In genomic region chr1:156767879-156768608, GRCh38 we compare ENCODE assay signal across 8 cellular contexts. TPM values are rescaled to one million over a fixed set of nuclear protein-coding genes. Genes with fewer than 3 reads are reported as not detected.
DNase-seq lines count a peak whose midpoint lies in the region; ATAC-seq, FAIRE-seq and TF ChIP-seq lines count a peak whose summit lies in the region.

No MANE protein-coding gene starts in this region.

- no peak overlapping the region for H2AFZ ChIP-seq in HepG2 (ENCODE audit: low read length)

- H3K27me3 Mint-ChIP-seq in HFFc6 (ENCODE audit: insufficient read depth): peaks cover 4% of the 10 kb centered on the region; the same call in 1 of the 2 replicates

- no peak for DNase-seq in BJ (ENCODE audit: low read depth)
- peak; percentile 13 for DNase-seq in NCI-H748 treated with DMSO at 0.1 percent for 48 hours (lab: John Stamatoyannopoulos, UW)
- peak; percentile 12 to 18 for DNase-seq in cardiac fibroblast (ENCODE audit: low read depth in 2 of 2)
- no peak for DNase-seq in HepG2 (ENCODE audit: low spot score)
- DNase-seq in HFFc6: no peak

- ATAC-seq in GM19372 (IDR thresholded peaks at IDR 0.05; ENCODE audit: low read depth, unreplicated experiment) (peak; percentile 3), HepG2 (peak; percentile 16), GM21786 (IDR thresholded peaks at IDR 0.05; ENCODE audit: unreplicated experiment) (no peak)

- TF ChIP-seq EP300 in HepG2 (IDR thresholded peaks at IDR 0.05; ENCODE audit: low read depth in 2 of 2, low read length in 2 of 2) (no peak), HepG2 (CRISPR knock-in tag; IDR thresholded peaks at IDR 0.05; ENCODE audit: borderline replicate concordance) (no peak)

- intact Hi-C loops in HepG2 (cut with micrococcal nuclease; ENCODE audit: unreplicated experiment): loop anchor here (1.0 kb wide), 3 partner anchors 17 to 42 kb away; partner anchors contain the start of genes HDGF and MRPL24

- CTCF ChIA-PET in BJ (lab: Yijun Ruan, JAX): interaction anchor here (0.9 to 3.3 kb wide), 7 partner anchors 11 to 92 kb away, joined by 3 to 17 read pairs (median 4); partner anchors contain the start of gene MRPL24
- CTCF ChIA-PET in HepG2 (lab: Yijun Ruan, JAX; ENCODE audit: low intra/inter-chr PET ratio, low total read pairs): no interaction called here

- TSS peak; percentile 71 for BruUV-seq in HepG2 (replicated peaks; lab: Mats Ljungman, UMichigan)

- H3K9ac ChIP-seq in HepG2 (ENCODE audit: insufficient read depth, low read depth, low read length): peak overlapping the region; percentile 96
- peak overlapping the region; percentile 99 for H3K9ac ChIP-seq in stomach smooth muscle (ENCODE audit: low read length in 2 of 2)

- peaks cover 54% of the 10 kb centered on the region for H3K4me1 Mint-ChIP-seq in HFFc6 (ENCODE audit: low read depth)

- H3K36me3 Mint-ChIP-seq in HFFc6 (ENCODE audit: low read depth): peaks cover 24% of the 10 kb centered on the region

- TF ChIP-seq POLR2A in HepG2 (IDR thresholded peaks at IDR 0.05; ENCODE audit: insufficient read depth in 1 of 2, low read depth in 2 of 2, low read length in 2 of 2): peak in 1 of 2 experiments; percentile 15; a peak in 1 of 4 replicates

- peak overlapping the region; percentile 84 for H3K27ac ChIP-seq in HepG2 (ENCODE audit: extremely low read length, insufficient read depth, low read length)
- peak overlapping the region; percentile 95 for H3K27ac ChIP-seq in stomach smooth muscle (ENCODE audit: low read length)

- H4K20me1 ChIP-seq in HepG2 (ENCODE audit: insufficient read depth, low read length): peaks cover 5% of the 10 kb centered on the region; the same call in 1 of the 2 replicates

- H3K4me1 ChIP-seq in HepG2 (ENCODE audit: insufficient read depth, low read length) (peaks cover 57% of the 10 kb centered on the region), stomach smooth muscle (ENCODE audit: control insufficient read depth, insufficient read depth, low read length) (peaks cover 44% of the 10 kb centered on the region)

- H3K36me3 ChIP-seq in BJ (ENCODE audit: control insufficient read depth, insufficient read depth, low read length): peaks cover 3% of the 10 kb centered on the region
- H3K36me3 ChIP-seq in HepG2 (replicated peaks in 1 of 2; ENCODE audit: control insufficient read depth in 1 of 2, insufficient read depth in 2 of 2, low read length in 2 of 2): peaks cover 3 to 25% of the 10 kb centered on the region in 2 experiments; a peak in 1 of 5 replicates
- H3K36me3 ChIP-seq in stomach smooth muscle (ENCODE audit: control insufficient read depth in 2 of 2, insufficient read depth in 2 of 2, low read length in 2 of 2): peaks cover 4 to 7% of the 10 kb centered on the region in 2 donors

- H3K4me3 ChIP-seq in BJ (ENCODE audit: low read depth, low read length): peak overlapping the region; percentile 97
- H3K4me3 ChIP-seq in cardiac fibroblast (replicated peaks in 1 of 2; ENCODE audit: low read depth in 2 of 2, low read length in 2 of 2): peak overlapping the region; percentile 95 to 97
- H3K4me3 ChIP-seq in HepG2 (replicated peaks in 1 of 3; ENCODE audit: insufficient read depth in 1 of 3, low read depth in 2 of 3, low read length in 3 of 3): peak overlapping the region; percentile 85 to 100 (median 92)
- peak overlapping the region; percentile 67 to 97 for H3K4me3 ChIP-seq in stomach smooth muscle (ENCODE audit: low read length in 2 of 2)

- no peak for TF ChIP-seq RAD21 in HepG2 (CRISPR knock-in tag; IDR thresholded peaks at IDR 0.05)

- no peak overlapping the region for H3K4me3 Mint-ChIP-seq in HFFc6

- WGBS in HepG2 (ENCODE audit: low lambda C conversion rate): 0% methylated on average over 16 of the region's 31 CpGs

- peaks cover 59% of the 10 kb centered on the region for H3K79me2 ChIP-seq in HepG2 (ENCODE audit: insufficient read depth, low read length)

- no peaks in the 10 kb centered on the region for H3K9me3 ChIP-seq in HepG2 (ENCODE audit: low read length)
- no peaks in the 10 kb centered on the region for H3K9me3 ChIP-seq in stomach smooth muscle (ENCODE audit: control insufficient read depth in 2 of 2, low read length in 2 of 2)

- POLR2A ChIA-PET in BJ (lab: Charles Lee) (interaction anchor here (1.4 kb wide), 1 partner anchor 27 kb away, joined by 11 read pairs; the partner anchor contains the start of gene MRPL24), HepG2 (lab: Yijun Ruan, JAX) (interaction anchor here (0.8 to 6.5 kb wide), 18 partner anchors 8 to 107 kb away, joined by 3 to 125 read pairs (median 4); partner anchors contain the start of genes HDGF, ISG20L2, METTL25B and MRPL24)

- FAIRE-seq in HepG2 (lab: Jason Lieb, UNC): no peak

- H3K9me3 Mint-ChIP-seq in HFFc6: no peaks in the 10 kb centered on the region

- in situ Hi-C loops in HepG2 (cut with HindIII; ENCODE audit: extremely low pct_ligation_motif_present, low pct_unique_long_range_greater_than_20kb): loop anchor here (5.0 kb wide), 1 partner anchor 41 kb away; the partner anchor contains the start of genes ISG20L2 and METTL25B

- TF ChIP-seq CTCF in BJ (IDR thresholded peaks at IDR 0.05; ENCODE audit: insufficient read depth, low read depth, low read length): no peak
- no peak for TF ChIP-seq CTCF in cardiac fibroblast (IDR thresholded peaks at IDR 0.05; ENCODE audit: low read depth, low read length)
- TF ChIP-seq CTCF in HepG2 (CRISPR knock-in tag; IDR thresholded peaks at IDR 0.05): no peak
- no peak for TF ChIP-seq CTCF in HFFc6 (IDR thresholded peaks at IDR 0.05)

- peak overlapping the region; percentile 85 for H3K4me2 ChIP-seq in HepG2 (ENCODE audit: low read depth, low read length)

- no peak overlapping the region for H3K27ac Mint-ChIP-seq in HFFc6

- H3K27me3 ChIP-seq in BJ (ENCODE audit: control insufficient read depth, insufficient read depth, low read length) (no peaks in the 10 kb centered on the region), HepG2 (ENCODE audit: control insufficient read depth in 1 of 2, insufficient read depth in 2 of 2, low read length in 2 of 2) (no peaks in the 10 kb centered on the region; a peak in 1 of 5 replicates), stomach smooth muscle (ENCODE audit: control insufficient read depth in 1 of 2, insufficient read depth in 2 of 2, low read length in 2 of 2) (no peaks in the 10 kb centered on the region)

RNA-seq across cellular contexts. Expression of gene PRCC, which starts 0.7 kb away (rescaled TPM):
- 60.3 and 93.6 TPM in 2 replicates for polyA plus RNA-seq in BJ (2011; rRNA removed)
- polyA minus RNA-seq in BJ (2011; rRNA and poly(A)+ RNA removed): 62.6 and 103 TPM in 2 replicates
- total RNA-seq in HepG2 (2016; rRNA removed; fragmentation: Illumina TruSeq; extraction: Trizol): 24.2 and 26.8 TPM in 2 replicates
- total RNA-seq in HepG2 (2016; cell fraction: cytosol; rRNA removed; fragmentation: Illumina TruSeq; extraction: Trizol; ENCODE audit: low read depth): 6.3 and 7.3 TPM in 2 replicates
- total RNA-seq in HepG2 (2016; cell fraction: insoluble cytoplasmic fraction; rRNA removed; fragmentation: Illumina TruSeq; extraction: Trizol): 24.6 and 27.1 TPM in 2 replicates
- 22.6 and 26.4 TPM in 2 replicates for total RNA-seq in HepG2 (2016; cell fraction: membrane; rRNA removed; fragmentation: Illumina TruSeq; extraction: Trizol)
- 22.4 and 23.7 TPM in 2 replicates for total RNA-seq in HepG2 (2016; cell fraction: nucleus; rRNA removed; fragmentation: Illumina TruSeq; extraction: Trizol)
- 40.5 and 46.3 TPM in 2 replicates for polyA plus RNA-seq in HepG2 (2011; rRNA removed)
- polyA plus RNA-seq in HepG2 (2011; cell fraction: cytosol; rRNA removed): 40.1 and 44.6 TPM in 2 replicates
- polyA plus RNA-seq in HepG2 (2011; cell fraction: nucleus; rRNA removed): 26.1 and 27.1 TPM in 2 replicates
- 30.8 and 33.7 TPM in 2 replicates for polyA plus RNA-seq in HepG2 (2012)
- 8.0 and 9.1 TPM in 2 replicates for polyA plus RNA-seq in HepG2 (2016; cell fraction: cytosol; fragmentation: Illumina TruSeq; extraction: Trizol; ENCODE audit: low read depth)
- polyA plus RNA-seq in HepG2 (2016; cell fraction: insoluble cytoplasmic fraction; fragmentation: Illumina TruSeq; extraction: Trizol; ENCODE audit: low read depth): 48.3 and 56.0 TPM in 2 replicates
- polyA plus RNA-seq in HepG2 (2016; cell fraction: membrane; fragmentation: Illumina TruSeq; extraction: Trizol; ENCODE audit: low read depth): 22.7 and 25.6 TPM in 2 replicates
- polyA plus RNA-seq in HepG2 (2016; cell fraction: nucleus; fragmentation: Illumina TruSeq; extraction: Trizol; ENCODE audit: insufficient read depth, low read depth): 56.0 and 57.2 TPM in 2 replicates
- polyA minus RNA-seq in HepG2 (2011; rRNA and poly(A)+ RNA removed; ENCODE audit: low replicate concordance): 57.9 and 206 TPM in 2 replicates
- polyA minus RNA-seq in HepG2 (2011; cell fraction: cytosol; rRNA and poly(A)+ RNA removed): 24.3 and 33.6 TPM in 2 replicates
- polyA minus RNA-seq in HepG2 (2011; cell fraction: nucleus; rRNA and poly(A)+ RNA removed): 23.6 and 34.9 TPM in 2 replicates
- total RNA-seq in HFFc6 (2021; fragmentation: NEBNext Ultra II Directional; extraction: Animal tissue kit (Norgen Biotek cat#: 25700)): 10 to 100 TPM; 67.0 to 79.3 (median 71.5) TPM

RNA-seq across cellular contexts. Expression of gene HDGF, which starts 16.6 kb away (rescaled TPM):
- polyA plus RNA-seq in BJ (2011; rRNA removed): 179 and 180 TPM in 2 replicates
- 74.3 and 87.1 TPM in 2 replicates for polyA minus RNA-seq in BJ (2011; rRNA and poly(A)+ RNA removed)
- 183 and 196 TPM in 2 replicates for total RNA-seq in HepG2 (2016; rRNA removed; fragmentation: Illumina TruSeq; extraction: Trizol)
- total RNA-seq in HepG2 (2016; cell fraction: cytosol; rRNA removed; fragmentation: Illumina TruSeq; extraction: Trizol; ENCODE audit: low read depth): 98.2 and 98.3 TPM in 2 replicates
- total RNA-seq in HepG2 (2016; cell fraction: insoluble cytoplasmic fraction; rRNA removed; fragmentation: Illumina TruSeq; extraction: Trizol): 165 and 204 TPM in 2 replicates
- total RNA-seq in HepG2 (2016; cell fraction: membrane; rRNA removed; fragmentation: Illumina TruSeq; extraction: Trizol): 258 and 266 TPM in 2 replicates
- total RNA-seq in HepG2 (2016; cell fraction: nucleus; rRNA removed; fragmentation: Illumina TruSeq; extraction: Trizol): 89.8 and 111 TPM in 2 replicates
- 128 and 156 TPM in 2 replicates for polyA plus RNA-seq in HepG2 (2011; rRNA removed)
- 115 and 119 TPM in 2 replicates for polyA plus RNA-seq in HepG2 (2011; cell fraction: cytosol; rRNA removed)
- polyA plus RNA-seq in HepG2 (2011; cell fraction: nucleus; rRNA removed): 57.2 and 81.2 TPM in 2 replicates
- 124 and 162 TPM in 2 replicates for polyA plus RNA-seq in HepG2 (2012)
- polyA plus RNA-seq in HepG2 (2016; cell fraction: cytosol; fragmentation: Illumina TruSeq; extraction: Trizol; ENCODE audit: low read depth): 177 and 192 TPM in 2 replicates
- 263 and 292 TPM in 2 replicates for polyA plus RNA-seq in HepG2 (2016; cell fraction: insoluble cytoplasmic fraction; fragmentation: Illumina TruSeq; extraction: Trizol; ENCODE audit: low read depth)
- 342 and 343 TPM in 2 replicates for polyA plus RNA-seq in HepG2 (2016; cell fraction: membrane; fragmentation: Illumina TruSeq; extraction: Trizol; ENCODE audit: low read depth)
- polyA plus RNA-seq in HepG2 (2016; cell fraction: nucleus; fragmentation: Illumina TruSeq; extraction: Trizol; ENCODE audit: insufficient read depth, low read depth): 211 and 230 TPM in 2 replicates
- polyA minus RNA-seq in HepG2 (2011; rRNA and poly(A)+ RNA removed; ENCODE audit: low replicate concordance): 134 and 389 TPM in 2 replicates
- 64.6 and 71.8 TPM in 2 replicates for polyA minus RNA-seq in HepG2 (2011; cell fraction: cytosol; rRNA and poly(A)+ RNA removed)
- polyA minus RNA-seq in HepG2 (2011; cell fraction: nucleus; rRNA and poly(A)+ RNA removed): 30.8 and 31.2 TPM in 2 replicates
- total RNA-seq in HFFc6 (2021; fragmentation: NEBNext Ultra II Directional; extraction: Animal tissue kit (Norgen Biotek cat#: 25700)): 100 to 1,000 TPM; 229 to 324 (median 315) TPM

RNA-seq across cellular contexts. Expression of gene MRPL24, which starts 27.2 kb away (rescaled TPM):
- 104 and 120 TPM in 2 replicates for polyA plus RNA-seq in BJ (2011; rRNA removed)
- polyA minus RNA-seq in BJ (2011; rRNA and poly(A)+ RNA removed): 20.5 and 27.5 TPM in 2 replicates
- 42.9 and 45.7 TPM in 2 replicates for total RNA-seq in HepG2 (2016; rRNA removed; fragmentation: Illumina TruSeq; extraction: Trizol)
- total RNA-seq in HepG2 (2016; cell fraction: cytosol; rRNA removed; fragmentation: Illumina TruSeq; extraction: Trizol; ENCODE audit: low read depth): 18.3 and 22.1 TPM in 2 replicates
- total RNA-seq in HepG2 (2016; cell fraction: insoluble cytoplasmic fraction; rRNA removed; fragmentation: Illumina TruSeq; extraction: Trizol): 43.5 and 49.0 TPM in 2 replicates
- total RNA-seq in HepG2 (2016; cell fraction: membrane; rRNA removed; fragmentation: Illumina TruSeq; extraction: Trizol): 21.2 and 21.3 TPM in 2 replicates
- 13.5 and 22.5 TPM in 2 replicates for total RNA-seq in HepG2 (2016; cell fraction: nucleus; rRNA removed; fragmentation: Illumina TruSeq; extraction: Trizol)
- 37.7 and 38.1 TPM in 2 replicates for polyA plus RNA-seq in HepG2 (2011; rRNA removed)
- 28.3 and 29.4 TPM in 2 replicates for polyA plus RNA-seq in HepG2 (2011; cell fraction: cytosol; rRNA removed)
- 15.0 and 17.2 TPM in 2 replicates for polyA plus RNA-seq in HepG2 (2011; cell fraction: nucleus; rRNA removed)
- polyA plus RNA-seq in HepG2 (2012): 29.0 TPM in 2 replicates
- 21.1 and 21.8 TPM in 2 replicates for polyA plus RNA-seq in HepG2 (2016; cell fraction: cytosol; fragmentation: Illumina TruSeq; extraction: Trizol; ENCODE audit: low read depth)
- 58.3 and 58.4 TPM in 2 replicates for polyA plus RNA-seq in HepG2 (2016; cell fraction: insoluble cytoplasmic fraction; fragmentation: Illumina TruSeq; extraction: Trizol; ENCODE audit: low read depth)
- 18.3 and 20.0 TPM in 2 replicates for polyA plus RNA-seq in HepG2 (2016; cell fraction: membrane; fragmentation: Illumina TruSeq; extraction: Trizol; ENCODE audit: low read depth)
- polyA plus RNA-seq in HepG2 (2016; cell fraction: nucleus; fragmentation: Illumina TruSeq; extraction: Trizol; ENCODE audit: insufficient read depth, low read depth): 39.4 and 46.6 TPM in 2 replicates
- 13.2 and 67.4 TPM in 2 replicates for polyA minus RNA-seq in HepG2 (2011; rRNA and poly(A)+ RNA removed; ENCODE audit: low replicate concordance)
- polyA minus RNA-seq in HepG2 (2011; cell fraction: cytosol; rRNA and poly(A)+ RNA removed): 8.8 and 9.7 TPM in 2 replicates
- 5.7 and 8.6 TPM in 2 replicates for polyA minus RNA-seq in HepG2 (2011; cell fraction: nucleus; rRNA and poly(A)+ RNA removed)
- total RNA-seq in HFFc6 (2021; fragmentation: NEBNext Ultra II Directional; extraction: Animal tissue kit (Norgen Biotek cat#: 25700)): 10 to 100 TPM; 82.5 to 93.7 (median 86.8) TPM

RNA-seq across cellular contexts. Expression of gene ISG20L2, which starts 39.5 kb away (rescaled TPM):
- polyA plus RNA-seq in BJ (2011; rRNA removed): 30.6 and 36.6 TPM in 2 replicates
- 13.3 and 22.1 TPM in 2 replicates for polyA minus RNA-seq in BJ (2011; rRNA and poly(A)+ RNA removed)
- total RNA-seq in HepG2 (2016; rRNA removed; fragmentation: Illumina TruSeq; extraction: Trizol): 17.8 and 19.8 TPM in 2 replicates
- total RNA-seq in HepG2 (2016; cell fraction: cytosol; rRNA removed; fragmentation: Illumina TruSeq; extraction: Trizol; ENCODE audit: low read depth): 4.3 and 4.7 TPM in 2 replicates
- total RNA-seq in HepG2 (2016; cell fraction: insoluble cytoplasmic fraction; rRNA removed; fragmentation: Illumina TruSeq; extraction: Trizol): 17.0 and 17.7 TPM in 2 replicates
- total RNA-seq in HepG2 (2016; cell fraction: membrane; rRNA removed; fragmentation: Illumina TruSeq; extraction: Trizol): 13.2 and 14.0 TPM in 2 replicates
- total RNA-seq in HepG2 (2016; cell fraction: nucleus; rRNA removed; fragmentation: Illumina TruSeq; extraction: Trizol): 9.6 and 14.9 TPM in 2 replicates
- 21.3 and 22.8 TPM in 2 replicates for polyA plus RNA-seq in HepG2 (2011; rRNA removed)
- polyA plus RNA-seq in HepG2 (2011; cell fraction: cytosol; rRNA removed): 14.8 and 16.6 TPM in 2 replicates
- 7.5 and 8.0 TPM in 2 replicates for polyA plus RNA-seq in HepG2 (2011; cell fraction: nucleus; rRNA removed)
- polyA plus RNA-seq in HepG2 (2012): 13.2 and 14.7 TPM in 2 replicates
- 4.2 and 5.1 TPM in 2 replicates for polyA plus RNA-seq in HepG2 (2016; cell fraction: cytosol; fragmentation: Illumina TruSeq; extraction: Trizol; ENCODE audit: low read depth)
- 31.5 and 36.7 TPM in 2 replicates for polyA plus RNA-seq in HepG2 (2016; cell fraction: insoluble cytoplasmic fraction; fragmentation: Illumina TruSeq; extraction: Trizol; ENCODE audit: low read depth)
- polyA plus RNA-seq in HepG2 (2016; cell fraction: membrane; fragmentation: Illumina TruSeq; extraction: Trizol; ENCODE audit: low read depth): 12.8 and 15.4 TPM in 2 replicates
- polyA plus RNA-seq in HepG2 (2016; cell fraction: nucleus; fragmentation: Illumina TruSeq; extraction: Trizol; ENCODE audit: insufficient read depth, low read depth): 21.4 and 24.7 TPM in 2 replicates
- 27.7 and 116 TPM in 2 replicates for polyA minus RNA-seq in HepG2 (2011; rRNA and poly(A)+ RNA removed; ENCODE audit: low replicate concordance)
- polyA minus RNA-seq in HepG2 (2011; cell fraction: cytosol; rRNA and poly(A)+ RNA removed): 9.0 and 13.8 TPM in 2 replicates
- polyA minus RNA-seq in HepG2 (2011; cell fraction: nucleus; rRNA and poly(A)+ RNA removed): 11.8 and 21.6 TPM in 2 replicates
- 10 to 100 TPM; 16.2 to 26.9 (median 20.6) TPM for total RNA-seq in HFFc6 (2021; fragmentation: NEBNext Ultra II Directional; extraction: Animal tissue kit (Norgen Biotek cat#: 25700))

RNA-seq across cellular contexts. Expression of gene METTL25B, which starts 39.8 kb away (rescaled TPM):
- 9.5 and 14.6 TPM in 2 replicates for polyA plus RNA-seq in BJ (2011; rRNA removed)
- 8.6 and 11.3 TPM in 2 replicates for polyA minus RNA-seq in BJ (2011; rRNA and poly(A)+ RNA removed)
- 8.1 and 11.9 TPM in 2 replicates for total RNA-seq in HepG2 (2016; rRNA removed; fragmentation: Illumina TruSeq; extraction: Trizol)
- total RNA-seq in HepG2 (2016; cell fraction: cytosol; rRNA removed; fragmentation: Illumina TruSeq; extraction: Trizol; ENCODE audit: low read depth): 4.8 and 7.1 TPM in 2 replicates
- 8.7 and 14.6 TPM in 2 replicates for total RNA-seq in HepG2 (2016; cell fraction: insoluble cytoplasmic fraction; rRNA removed; fragmentation: Illumina TruSeq; extraction: Trizol)
- total RNA-seq in HepG2 (2016; cell fraction: membrane; rRNA removed; fragmentation: Illumina TruSeq; extraction: Trizol): 7.4 and 7.9 TPM in 2 replicates
- total RNA-seq in HepG2 (2016; cell fraction: nucleus; rRNA removed; fragmentation: Illumina TruSeq; extraction: Trizol): 8.7 and 16.4 TPM in 2 replicates
- polyA plus RNA-seq in HepG2 (2011; rRNA removed): 24.0 and 26.3 TPM in 2 replicates
- polyA plus RNA-seq in HepG2 (2011; cell fraction: cytosol; rRNA removed): 15.1 and 18.0 TPM in 2 replicates
- 45.6 and 53.5 TPM in 2 replicates for polyA plus RNA-seq in HepG2 (2011; cell fraction: nucleus; rRNA removed)
- polyA plus RNA-seq in HepG2 (2012): 18.4 and 20.2 TPM in 2 replicates
- 4.1 and 5.6 TPM in 2 replicates for polyA plus RNA-seq in HepG2 (2016; cell fraction: cytosol; fragmentation: Illumina TruSeq; extraction: Trizol; ENCODE audit: low read depth)
- 7.1 and 9.1 TPM in 2 replicates for polyA plus RNA-seq in HepG2 (2016; cell fraction: insoluble cytoplasmic fraction; fragmentation: Illumina TruSeq; extraction: Trizol; ENCODE audit: low read depth)
- 6.4 and 8.1 TPM in 2 replicates for polyA plus RNA-seq in HepG2 (2016; cell fraction: membrane; fragmentation: Illumina TruSeq; extraction: Trizol; ENCODE audit: low read depth)
- polyA plus RNA-seq in HepG2 (2016; cell fraction: nucleus; fragmentation: Illumina TruSeq; extraction: Trizol; ENCODE audit: insufficient read depth, low read depth): 35.7 and 36.8 TPM in 2 replicates
- polyA minus RNA-seq in HepG2 (2011; rRNA and poly(A)+ RNA removed; ENCODE audit: low replicate concordance): 28.4 and 53.9 TPM in 2 replicates
- 9.3 and 11.1 TPM in 2 replicates for polyA minus RNA-seq in HepG2 (2011; cell fraction: cytosol; rRNA and poly(A)+ RNA removed)
- polyA minus RNA-seq in HepG2 (2011; cell fraction: nucleus; rRNA and poly(A)+ RNA removed): 16.1 and 19.6 TPM in 2 replicates
- total RNA-seq in HFFc6 (2021; fragmentation: NEBNext Ultra II Directional; extraction: Animal tissue kit (Norgen Biotek cat#: 25700)): 10 to 100 TPM; 11.2 to 16.0 (median 13.9) TPM

Comparison
In these comparisons a context has a peak if more than half of its experiments do, and no peak if none do; other contexts are left out.
1. DNase-seq: peak in NCI-H748 treated with DMSO at 0.1 percent for 48 hours (single experiment) and cardiac fibroblast (2 of 2); none in BJ (single experiment), HepG2 (single experiment) and HFFc6 (single experiment).
2. Peak in every context shown above with its lines, with median percentiles within 50 percentile points of each other: H3K4me3 ChIP-seq.